In the genomic region with DNA sequence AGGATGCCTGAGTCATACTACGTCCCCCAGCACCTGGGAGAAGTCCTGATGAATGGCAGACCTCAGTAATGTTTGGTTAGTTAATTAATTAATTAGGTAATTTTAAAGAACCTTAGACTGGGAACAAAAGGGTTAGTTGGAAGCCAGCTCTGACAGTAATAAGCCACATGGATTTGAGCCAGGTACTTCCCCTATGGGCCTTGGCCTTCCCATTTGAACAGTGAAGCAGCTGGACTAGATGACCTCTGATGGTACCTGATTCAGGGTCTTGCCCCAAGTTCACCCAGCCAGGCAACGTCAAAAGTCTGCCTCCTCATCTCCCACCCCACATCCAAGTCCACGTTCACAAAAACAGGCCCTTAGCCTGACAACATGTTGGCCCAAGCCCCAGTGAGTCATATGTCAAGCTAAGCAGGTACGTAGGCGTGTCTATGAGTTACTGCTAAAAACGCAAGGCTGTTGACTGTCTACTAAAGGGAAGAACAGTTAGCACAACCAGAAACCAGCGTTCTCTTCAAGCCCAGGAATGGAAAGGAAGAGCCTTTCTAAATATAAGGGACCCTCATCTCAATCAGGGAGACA, we compare ENCODE assay signal across 13 cellular contexts.
DNase-seq lines count a peak whose midpoint lies in the region; ATAC-seq, FAIRE-seq and TF ChIP-seq lines count a peak whose summit lies in the region.
"Had no signal": no experiment of that assay in that cellular context is flagged by ENCODE, and none has a peak within 500 bp of the region (broad histone marks: within the 10 kb centered on the region; RNA-seq: fewer than 3 reads in every experiment).

No MANE protein-coding gene starts in this region.

- no peak overlapping the region for H3K18ac ChIP-seq in H9 (ENCODE audit: insufficient read length, low read depth, low read length)

- H3K27ac ChIP-seq in astrocyte (ENCODE audit: low read depth, low read length), result no peak overlapping the region
- H3K27ac ChIP-seq in lung (ENCODE audit: low read depth in 1 of 2, low read length in 1 of 2), result no peak overlapping the region
- H3K27ac ChIP-seq in H9 (ENCODE audit: insufficient read length, low read depth, low read length), result no peak overlapping the region
- H3K27ac ChIP-seq: VCaP had no signal

- H2BK15ac ChIP-seq in H9 (ENCODE audit: low read depth, low read length), result no peak overlapping the region

- ATAC-seq in HG02798 (IDR thresholded peaks at IDR 0.05; ENCODE audit: poor library complexity, unreplicated experiment), result peak; percentile 63
- no peak for ATAC-seq in lung (ENCODE audit: insufficient read depth, low FRiP score)

- H3K79me2 ChIP-seq in astrocyte (ENCODE audit: insufficient read depth, low read length), result no peaks in the 10 kb centered on the region
- H3K79me2 ChIP-seq in H9 (ENCODE audit: insufficient read depth, low read length), result no peaks in the 10 kb centered on the region

- no peaks in the 10 kb centered on the region for H3K27me3 ChIP-seq in astrocyte (ENCODE audit: insufficient read depth, low read length)
- H3K27me3 ChIP-seq in lung (ENCODE audit: control insufficient read depth, insufficient read depth), result no peaks in the 10 kb centered on the region
- H3K27me3 ChIP-seq in H9 (ENCODE audit: insufficient read depth, low read length), result no peaks in the 10 kb centered on the region

- DNase-seq in A172 (ENCODE audit: low spot score) (peak; percentile 15), astrocyte (ENCODE audit: low read depth) (peak; percentile 78), lung (ENCODE audit: low spot score) (peak; percentile 60), H9 (no peak), ecto neural progenitor cell (ENCODE audit: low spot score) (no peak), activated gamma-delta T cell treated with Interleukin-2 at 50 U/mL for 16 hours (no peak), NCI-H187 treated with DMSO at 0.1 percent for 48 hours (lab: John Stamatoyannopoulos, UW) (no peak)
- DNase-seq: amniotic stem cell, dermis blood vessel endothelial cell, MM.1S, NCI-H526 had no signal

- FAIRE-seq in astrocyte (lab: Jason Lieb, UNC), result no peak

- 71 to 87% methylated on average over 7 of the region's 7 CpGs for WGBS in lung, 2 donors
- no CpG with 5 or more reads among the region's 7 CpGs for WGBS in H9 (ENCODE audit: extremely low coverage, insufficient read length, low lambda C conversion rate)

- H3K27me3 Mint-ChIP-seq in astrocyte (ENCODE audit: low read depth, unreplicated experiment) (peaks cover 2% of the 10 kb centered on the region), H9 (ENCODE audit: low read depth) (peaks cover 1% of the 10 kb centered on the region)

- no peak overlapping the region for H2BK120ac ChIP-seq in H9 (ENCODE audit: low read depth, low read length, poor library complexity, severe bottlenecking)

- no peak overlapping the region for H3K23ac ChIP-seq in H9 (ENCODE audit: insufficient read length, low read depth, low read length)

- H3K9me3 Mint-ChIP-seq in astrocyte (ENCODE audit: unreplicated experiment), result no peaks in the 10 kb centered on the region
- no peaks in the 10 kb centered on the region for H3K9me3 Mint-ChIP-seq in H9

- H3K27ac Mint-ChIP-seq in astrocyte (ENCODE audit: unreplicated experiment) (peak overlapping the region; percentile 14), H9 (no peak overlapping the region)

- no peak overlapping the region for H4K5ac ChIP-seq in H9 (ENCODE audit: insufficient read length, low read depth, low read length)

- H3K56ac ChIP-seq in H9 (ENCODE audit: insufficient read length, low read depth, low read length), result no peak overlapping the region

- H3K79me1 ChIP-seq in H9 (ENCODE audit: insufficient read depth, low read depth, low read length, poor library complexity, severe bottlenecking), result no peaks in the 10 kb centered on the region

- H3K9ac ChIP-seq in astrocyte (ENCODE audit: low read length) (no peak overlapping the region), H9 (ENCODE audit: extremely low read depth, insufficient read length, low read length) (no peak overlapping the region)

- no peak overlapping the region for H2AK5ac ChIP-seq in H9 (ENCODE audit: insufficient read length, low read length)

- no peaks in the 10 kb centered on the region for H3K36me3 ChIP-seq in astrocyte (ENCODE audit: insufficient read depth, low read length)
- no peaks in the 10 kb centered on the region for H3K36me3 ChIP-seq in lung (ENCODE audit: control insufficient read depth in 2 of 2, insufficient read depth in 2 of 2, low read length in 2 of 2)

- no peaks in the 10 kb centered on the region for H3K9me3 ChIP-seq in astrocyte (ENCODE audit: insufficient read depth, low read depth, low read length)
- H3K9me3 ChIP-seq in lung (ENCODE audit: control insufficient read depth in 2 of 2, insufficient read depth in 1 of 2, low read length in 1 of 2), result no peaks in the 10 kb centered on the region
- no peaks in the 10 kb centered on the region for H3K9me3 ChIP-seq in H9 (ENCODE audit: control insufficient read depth, low read depth, low read length)

- no peaks in the 10 kb centered on the region for H3K23me2 ChIP-seq in H9 (ENCODE audit: insufficient read length, low read depth, low read length, poor library complexity, severe bottlenecking)

- no peak overlapping the region for H3T11ph ChIP-seq in H9 (ENCODE audit: low read length)

- H3K4me3 ChIP-seq in astrocyte (ENCODE audit: insufficient read depth, low read depth, low read length) (no peak overlapping the region), lung (no peak overlapping the region)

- no peak overlapping the region for H3K4me2 ChIP-seq in astrocyte (ENCODE audit: low read length)
- no peak overlapping the region for H3K4me2 ChIP-seq in H9 (ENCODE audit: insufficient read depth, insufficient read length, low read length)

- H2BK20ac ChIP-seq in H9 (ENCODE audit: low read depth, low read length, poor library complexity, severe bottlenecking), result no peak overlapping the region

- TF ChIP-seq CTCF in astrocyte (IDR thresholded peaks at IDR 0.05; ENCODE audit: insufficient read depth, low read depth, low read length), result no peak
- no peak for TF ChIP-seq CTCF in lung (IDR thresholded peaks at IDR 0.05; ENCODE audit: control extremely low read depth, extremely low read depth)
- TF ChIP-seq CTCF in H9 (conservative IDR thresholded peaks at IDR 0.05), result no peak

- H3K36me3 Mint-ChIP-seq in astrocyte (ENCODE audit: low read depth, unreplicated experiment), result no peaks in the 10 kb centered on the region
- no peaks in the 10 kb centered on the region for H3K36me3 Mint-ChIP-seq in H9 (ENCODE audit: insufficient read depth in 1 of 3, low read depth in 3 of 3)

- H3K4ac ChIP-seq in H9 (ENCODE audit: low read depth, low read length), result no peak overlapping the region

- H3K4me1 ChIP-seq in astrocyte (ENCODE audit: insufficient read depth, low read length) (peaks cover 16% of the 10 kb centered on the region), lung (ENCODE audit: control insufficient read depth in 2 of 2, insufficient read depth in 2 of 2, low read length in 2 of 2) (peaks cover 2 to 3% of the 10 kb centered on the region in 2 donors), H9 (ENCODE audit: insufficient read depth, low read length) (no peaks in the 10 kb centered on the region)

- no peak overlapping the region for H4K8ac ChIP-seq in H9 (replicated peaks; ENCODE audit: insufficient read length, low read depth, low read length)

- H2AFZ ChIP-seq in astrocyte (ENCODE audit: low read depth, low read length), result no peak overlapping the region
- H2AFZ ChIP-seq in H9 (ENCODE audit: low read length), result no peak overlapping the region

- no peak overlapping the region for H2BK12ac ChIP-seq in H9 (ENCODE audit: insufficient read length, low read depth, low read length)

- no peaks in the 10 kb centered on the region for H4K20me1 ChIP-seq in astrocyte (ENCODE audit: insufficient read depth, low read length)
- H4K20me1 ChIP-seq in H9 (ENCODE audit: control insufficient read depth, insufficient read depth, insufficient read length), result no peaks in the 10 kb centered on the region

- no peak overlapping the region for H3K14ac ChIP-seq in H9 (ENCODE audit: insufficient read depth, low read length)

- H4K91ac ChIP-seq in H9 (ENCODE audit: insufficient read length, low read depth, low read length), result no peak overlapping the region

- H3K4me3 Mint-ChIP-seq in astrocyte (ENCODE audit: unreplicated experiment) (no peak overlapping the region), H9 (no peak overlapping the region)

- H3K4me1 Mint-ChIP-seq in astrocyte (ENCODE audit: low read depth, unreplicated experiment) (peaks cover 14% of the 10 kb centered on the region), H9 (peaks cover 7 to 22% of the 10 kb centered on the region in 2 experiments)

- H2BK5ac ChIP-seq in H9 (ENCODE audit: insufficient read length, low read length), result no peak overlapping the region

Comparison
In these comparisons a context has a peak if more than half of its experiments do, and no peak if none do; other contexts are left out.
1. DNase-seq: peak in A172 (single experiment), astrocyte (single experiment) and lung (single experiment); none in H9 (single experiment), ecto neural progenitor cell (single experiment), activated gamma-delta T cell treated with Interleukin-2 at 50 U/mL for 16 hours (single experiment) and NCI-H187 treated with DMSO at 0.1 percent for 48 hours (single experiment).